In genomic region chr3:75434937-75435778, GRCh38 we compare ENCODE assay signal across 8 cellular contexts.
DNase-seq lines count a peak whose midpoint lies in the region; ATAC-seq and TF ChIP-seq lines count a peak whose summit lies in the region.
"Not testable (repeated sequence)": the region's sequence is repeated elsewhere in the genome, so short reads cannot be mapped to it uniquely, and the experiment has no call there.

No MANE protein-coding gene starts in this region.

- DNase-seq in AG20443 (ENCODE audit: low spot score) (peak; percentile 90), NCI-H524 treated with DMSO at 0.1 percent for 48 hours (lab: John Stamatoyannopoulos, UW) (peak; percentile 84), coronary artery (ENCODE audit: low spot score) (peak; percentile 99), left colon (peak; percentile 96 to 99)
- DNase-seq in activated CD4-positive, alpha-beta T cell treated with anti-CD3 and anti-CD28 coated beads, Interleukin-2, amount 50 U/mL, for 1 hour = peak; percentile 98
- peak; percentile 97 to 99 (median 98) for DNase-seq in stimulated activated CD4-positive, alpha-beta T cell treated with anti-CD3 and anti-CD28 coated beads, Interleukin-1b, Interleukin-23, amount 100 ng/mL, for 24 hours (ENCODE audit: low read depth in 4 of 4, low spot score in 1 of 4)

- intact Hi-C loops in left colon (cut with DNase I, micrococcal nuclease) = not testable (repeated sequence)

- peak overlapping the region; percentile 76 for H3K4me3 ChIP-seq in coronary artery

- peak overlapping the region; percentile 82 to 92 for H3K27ac ChIP-seq in coronary artery

- ATAC-seq in GM19328 (IDR thresholded peaks at IDR 0.05; ENCODE audit: unreplicated experiment) (peak; percentile 98), HG03460 (IDR thresholded peaks at IDR 0.05; ENCODE audit: unreplicated experiment) (peak; percentile 100), left colon (peak; percentile 100)

- not testable (repeated sequence) for TF ChIP-seq CTCF in coronary artery (IDR thresholded peaks at IDR 0.05)

Comparison
In these comparisons a context has a peak if more than half of its experiments do, and no peak if none do; other contexts are left out.
1. Peak in every context shown above with its lines: DNase-seq, ATAC-seq, H3K4me3 ChIP-seq and H3K27ac ChIP-seq.